ENCODE assay signal across 8 cellular contexts in the genomic region with DNA sequence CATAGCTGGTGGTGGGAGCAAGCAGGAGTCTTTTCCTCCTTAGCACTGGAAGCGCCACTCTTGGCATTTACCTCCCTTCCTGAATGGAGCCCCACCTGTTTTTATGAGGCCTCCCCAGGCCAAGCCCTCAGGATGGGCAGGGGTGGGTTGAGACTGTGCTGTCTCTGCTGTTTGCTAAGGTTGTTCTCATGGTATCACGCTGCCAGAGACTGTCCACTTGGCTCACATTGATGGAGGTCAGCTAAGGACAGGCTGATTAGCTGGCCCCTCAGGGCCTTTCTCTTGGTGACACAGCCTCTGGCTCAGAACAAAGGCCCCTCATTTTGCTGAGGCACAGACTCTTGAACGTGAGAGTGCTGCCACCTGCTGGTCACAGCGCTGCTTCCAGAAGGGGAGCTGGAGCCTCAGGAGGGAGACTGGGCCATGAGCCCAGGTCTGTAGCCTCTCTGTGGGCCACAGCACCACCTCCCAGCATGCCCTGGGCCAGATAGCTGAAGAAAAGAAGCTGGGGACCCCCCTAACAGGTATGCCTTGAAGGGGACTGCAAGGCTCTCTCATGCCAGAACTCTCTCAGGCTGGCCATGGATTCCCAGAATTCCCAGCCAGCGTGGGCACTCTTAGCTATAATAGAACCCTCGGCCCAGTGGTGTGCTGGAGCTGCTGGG.
DNase-seq lines count a peak whose midpoint lies in the region; ATAC-seq and TF ChIP-seq lines count a peak whose summit lies in the region.

No MANE protein-coding gene starts in this region.

- TF ChIP-seq CTCF in AG04449 (IDR thresholded peaks at IDR 0.05; ENCODE audit: insufficient read depth, low read length, missing control alignments), result peak; percentile 92
- TF ChIP-seq CTCF in WTC11 (IDR thresholded peaks at IDR 0.05), result peak; percentile 81
- TF ChIP-seq CTCF in cardiac fibroblast (IDR thresholded peaks at IDR 0.05; ENCODE audit: low read depth, low read length), result peak; percentile 90

- H3K36me3 Mint-ChIP-seq in WTC11, result no peaks in the 10 kb centered on the region

- ATAC-seq in GM18520 (IDR thresholded peaks at IDR 0.05; ENCODE audit: unreplicated experiment), result peak; percentile 50
- peak; percentile 76 for ATAC-seq in HG03097 (IDR thresholded peaks at IDR 0.05; ENCODE audit: low FRiP score, unreplicated experiment)
- peak; percentile 97 for ATAC-seq in WTC11

- no peak for DNase-seq in AG04449 (ENCODE audit: low read depth, low spot score)
- peak; percentile 93 for DNase-seq in NCI-H2196 (lab: John Stamatoyannopoulos, UW; ENCODE audit: unreplicated experiment)
- DNase-seq in WTC11 (ENCODE audit: low spot score), result peak; percentile 94
- peak; percentile 89 for DNase-seq in cardiac fibroblast (ENCODE audit: low read depth in 2 of 2)
- DNase-seq in kidney glomerular epithelial cell (lab: John Stamatoyannopoulos, UW), result peak; percentile 76
- peak; percentile 85 for DNase-seq in stimulated activated CD4-positive, alpha-beta T cell treated with anti-CD3 and anti-CD28 coated beads, Interleukin-1b, Interleukin-23, amount 100 ng/mL, for 48 hours

- peaks cover 11% of the 10 kb centered on the region for H3K4me1 Mint-ChIP-seq in WTC11

- CTCF ChIA-PET in AG04449 (lab: Yijun Ruan, JAX), result interaction anchor here (0.6 to 29.0 kb wide), 59 partner anchors 9 to 677 kb away, joined by 3 to 1029 read pairs (median 5); a partner anchor contains a TSS
- CTCF ChIA-PET in WTC11 (lab: Charles Lee), result interaction anchor here (0.6 to 6.0 kb wide), 95 partner anchors 8 to 778 kb away, joined by 3 to 196 read pairs (median 5); a partner anchor contains a TSS

- H3K4me3 ChIP-seq in AG04449 (ENCODE audit: low read depth, low read length) (no peak overlapping the region), cardiac fibroblast (replicated peaks in 1 of 2; ENCODE audit: low read depth in 2 of 2, low read length in 2 of 2) (no peak overlapping the region)

- no peaks in the 10 kb centered on the region for H3K27me3 Mint-ChIP-seq in WTC11 (ENCODE audit: low read depth)

- H3K4me3 Mint-ChIP-seq in WTC11, result no peak overlapping the region

- H3K27ac Mint-ChIP-seq in WTC11, result no peak overlapping the region

- POLR2A ChIA-PET in AG04449 (lab: Yijun Ruan, JAX) (interaction anchor here (1.1 kb wide), 1 partner anchor 109 kb away, joined by 3 read pairs; no protein-coding TSS in a partner anchor), WTC11 (lab: Charles Lee) (interaction anchor here (0.6 to 1.8 kb wide), 4 partner anchors 12 to 346 kb away, joined by 3 to 10 read pairs (median 4); a partner anchor contains a TSS)

- no peaks in the 10 kb centered on the region for H3K9me3 Mint-ChIP-seq in WTC11

TF ChIP-seq in WTC11, 78 proteins besides CTCF, POLR2A, EP300 and RAD21:
- TF ChIP-seq, protein P1, sequence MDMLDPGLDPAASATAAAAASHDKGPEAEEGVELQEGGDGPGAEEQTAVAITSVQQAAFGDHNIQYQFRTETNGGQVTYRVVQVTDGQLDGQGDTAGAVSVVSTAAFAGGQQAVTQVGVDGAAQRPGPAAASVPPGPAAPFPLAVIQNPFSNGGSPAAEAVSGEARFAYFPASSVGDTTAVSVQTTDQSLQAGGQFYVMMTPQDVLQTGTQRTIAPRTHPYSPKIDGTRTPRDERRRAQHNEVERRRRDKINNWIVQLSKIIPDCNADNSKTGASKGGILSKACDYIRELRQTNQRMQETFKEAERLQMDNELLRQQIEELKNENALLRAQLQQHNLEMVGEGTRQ (CRISPR knock-in tag; IDR thresholded peaks at IDR 0.05), result no peak
- TF ChIP-seq, protein P2, sequence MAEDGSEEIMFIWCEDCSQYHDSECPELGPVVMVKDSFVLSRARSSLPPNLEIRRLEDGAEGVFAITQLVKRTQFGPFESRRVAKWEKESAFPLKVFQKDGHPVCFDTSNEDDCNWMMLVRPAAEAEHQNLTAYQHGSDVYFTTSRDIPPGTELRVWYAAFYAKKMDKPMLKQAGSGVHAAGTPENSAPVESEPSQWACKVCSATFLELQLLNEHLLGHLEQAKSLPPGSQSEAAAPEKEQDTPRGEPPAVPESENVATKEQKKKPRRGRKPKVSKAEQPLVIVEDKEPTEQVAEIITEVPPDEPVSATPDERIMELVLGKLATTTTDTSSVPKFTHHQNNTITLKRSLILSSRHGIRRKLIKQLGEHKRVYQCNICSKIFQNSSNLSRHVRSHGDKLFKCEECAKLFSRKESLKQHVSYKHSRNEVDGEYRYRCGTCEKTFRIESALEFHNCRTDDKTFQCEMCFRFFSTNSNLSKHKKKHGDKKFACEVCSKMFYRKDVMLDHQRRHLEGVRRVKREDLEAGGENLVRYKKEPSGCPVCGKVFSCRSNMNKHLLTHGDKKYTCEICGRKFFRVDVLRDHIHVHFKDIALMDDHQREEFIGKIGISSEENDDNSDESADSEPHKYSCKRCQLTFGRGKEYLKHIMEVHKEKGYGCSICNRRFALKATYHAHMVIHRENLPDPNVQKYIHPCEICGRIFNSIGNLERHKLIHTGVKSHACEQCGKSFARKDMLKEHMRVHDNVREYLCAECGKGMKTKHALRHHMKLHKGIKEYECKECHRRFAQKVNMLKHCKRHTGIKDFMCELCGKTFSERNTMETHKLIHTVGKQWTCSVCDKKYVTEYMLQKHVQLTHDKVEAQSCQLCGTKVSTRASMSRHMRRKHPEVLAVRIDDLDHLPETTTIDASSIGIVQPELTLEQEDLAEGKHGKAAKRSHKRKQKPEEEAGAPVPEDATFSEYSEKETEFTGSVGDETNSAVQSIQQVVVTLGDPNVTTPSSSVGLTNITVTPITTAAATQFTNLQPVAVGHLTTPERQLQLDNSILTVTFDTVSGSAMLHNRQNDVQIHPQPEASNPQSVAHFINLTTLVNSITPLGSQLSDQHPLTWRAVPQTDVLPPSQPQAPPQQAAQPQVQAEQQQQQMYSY (CRISPR knock-in tag; IDR thresholded peaks at IDR 0.05), result no peak
- TF ChIP-seq, protein P3, sequence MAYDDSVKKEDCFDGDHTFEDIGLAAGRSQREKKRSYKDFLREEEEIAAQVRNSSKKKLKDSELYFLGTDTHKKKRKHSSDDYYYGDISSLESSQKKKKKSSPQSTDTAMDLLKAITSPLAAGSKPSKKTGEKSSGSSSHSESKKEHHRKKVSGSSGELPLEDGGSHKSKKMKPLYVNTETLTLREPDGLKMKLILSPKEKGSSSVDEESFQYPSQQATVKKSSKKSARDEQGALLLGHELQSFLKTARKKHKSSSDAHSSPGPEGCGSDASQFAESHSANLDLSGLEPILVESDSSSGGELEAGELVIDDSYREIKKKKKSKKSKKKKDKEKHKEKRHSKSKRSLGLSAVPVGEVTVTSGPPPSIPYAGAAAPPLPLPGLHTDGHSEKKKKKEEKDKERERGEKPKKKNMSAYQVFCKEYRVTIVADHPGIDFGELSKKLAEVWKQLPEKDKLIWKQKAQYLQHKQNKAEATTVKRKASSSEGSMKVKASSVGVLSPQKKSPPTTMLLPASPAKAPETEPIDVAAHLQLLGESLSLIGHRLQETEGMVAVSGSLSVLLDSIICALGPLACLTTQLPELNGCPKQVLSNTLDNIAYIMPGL (CRISPR knock-in tag; IDR thresholded peaks at IDR 0.05), result no peak
- TF ChIP-seq IRF2 (CRISPR knock-in tag; IDR thresholded peaks at IDR 0.05; ENCODE audit: borderline replicate concordance, low read depth), result no peak
- no peak for TF ChIP-seq ESRRA (CRISPR knock-in tag; IDR thresholded peaks at IDR 0.05; ENCODE audit: borderline replicate concordance)
- TF ChIP-seq, protein P4, sequence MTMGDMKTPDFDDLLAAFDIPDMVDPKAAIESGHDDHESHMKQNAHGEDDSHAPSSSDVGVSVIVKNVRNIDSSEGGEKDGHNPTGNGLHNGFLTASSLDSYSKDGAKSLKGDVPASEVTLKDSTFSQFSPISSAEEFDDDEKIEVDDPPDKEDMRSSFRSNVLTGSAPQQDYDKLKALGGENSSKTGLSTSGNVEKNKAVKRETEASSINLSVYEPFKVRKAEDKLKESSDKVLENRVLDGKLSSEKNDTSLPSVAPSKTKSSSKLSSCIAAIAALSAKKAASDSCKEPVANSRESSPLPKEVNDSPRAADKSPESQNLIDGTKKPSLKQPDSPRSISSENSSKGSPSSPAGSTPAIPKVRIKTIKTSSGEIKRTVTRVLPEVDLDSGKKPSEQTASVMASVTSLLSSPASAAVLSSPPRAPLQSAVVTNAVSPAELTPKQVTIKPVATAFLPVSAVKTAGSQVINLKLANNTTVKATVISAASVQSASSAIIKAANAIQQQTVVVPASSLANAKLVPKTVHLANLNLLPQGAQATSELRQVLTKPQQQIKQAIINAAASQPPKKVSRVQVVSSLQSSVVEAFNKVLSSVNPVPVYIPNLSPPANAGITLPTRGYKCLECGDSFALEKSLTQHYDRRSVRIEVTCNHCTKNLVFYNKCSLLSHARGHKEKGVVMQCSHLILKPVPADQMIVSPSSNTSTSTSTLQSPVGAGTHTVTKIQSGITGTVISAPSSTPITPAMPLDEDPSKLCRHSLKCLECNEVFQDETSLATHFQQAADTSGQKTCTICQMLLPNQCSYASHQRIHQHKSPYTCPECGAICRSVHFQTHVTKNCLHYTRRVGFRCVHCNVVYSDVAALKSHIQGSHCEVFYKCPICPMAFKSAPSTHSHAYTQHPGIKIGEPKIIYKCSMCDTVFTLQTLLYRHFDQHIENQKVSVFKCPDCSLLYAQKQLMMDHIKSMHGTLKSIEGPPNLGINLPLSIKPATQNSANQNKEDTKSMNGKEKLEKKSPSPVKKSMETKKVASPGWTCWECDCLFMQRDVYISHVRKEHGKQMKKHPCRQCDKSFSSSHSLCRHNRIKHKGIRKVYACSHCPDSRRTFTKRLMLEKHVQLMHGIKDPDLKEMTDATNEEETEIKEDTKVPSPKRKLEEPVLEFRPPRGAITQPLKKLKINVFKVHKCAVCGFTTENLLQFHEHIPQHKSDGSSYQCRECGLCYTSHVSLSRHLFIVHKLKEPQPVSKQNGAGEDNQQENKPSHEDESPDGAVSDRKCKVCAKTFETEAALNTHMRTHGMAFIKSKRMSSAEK (CRISPR knock-in tag; IDR thresholded peaks at IDR 0.05; ENCODE audit: borderline replicate concordance), result no peak
